8 cellular contexts compared by ENCODE assay signal in the genomic region with DNA sequence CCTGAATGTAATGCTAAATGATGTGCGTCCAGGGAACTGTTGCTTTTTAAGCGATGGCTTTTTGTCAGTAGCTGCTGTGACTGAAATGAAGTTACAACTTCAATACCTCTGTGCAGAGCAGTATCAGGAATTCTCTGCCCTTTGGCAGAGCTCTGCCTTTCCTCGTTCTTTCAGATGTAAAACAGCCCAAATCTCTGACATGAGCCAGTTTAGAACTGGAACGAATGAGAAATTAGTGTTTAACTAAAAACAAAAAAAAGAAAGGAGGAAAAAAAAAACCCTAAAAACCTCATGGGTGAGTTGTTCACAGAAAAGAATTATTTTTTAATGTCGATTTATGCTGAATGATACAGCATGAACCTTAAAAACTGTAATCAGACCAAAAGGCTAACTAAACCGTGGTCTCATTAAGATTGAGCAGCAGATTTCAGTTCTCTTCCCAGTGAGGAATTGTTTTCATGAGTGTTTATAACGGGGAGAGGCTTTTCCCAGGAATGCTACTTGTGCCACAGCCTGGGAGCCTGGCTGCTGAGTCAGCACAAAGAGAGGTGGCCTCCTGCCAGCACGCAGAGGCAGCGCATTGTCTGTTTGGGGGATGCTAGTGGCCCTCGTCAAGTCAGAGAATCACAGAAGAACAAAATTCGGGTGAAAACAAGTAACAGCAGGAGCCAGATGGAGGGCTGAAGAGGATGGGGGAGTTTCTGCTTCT.
DNase-seq lines count a peak whose midpoint lies in the region; ATAC-seq, FAIRE-seq and TF ChIP-seq lines count a peak whose summit lies in the region.

No MANE protein-coding gene starts in this region.

- H3K9me3 ChIP-seq in HUES64 (ENCODE audit: insufficient read depth, low read depth, low read length) = no peaks in the 10 kb centered on the region
- H3K9me3 ChIP-seq in kidney (ENCODE audit: control insufficient read depth in 1 of 2, low read length in 2 of 2) = no peaks in the 10 kb centered on the region
- no peaks in the 10 kb centered on the region for H3K9me3 ChIP-seq in subcutaneous abdominal adipose tissue (ENCODE audit: control insufficient read depth in 5 of 5, low read length in 5 of 5)

- TF ChIP-seq CTCF in kidney (IDR thresholded peaks at IDR 0.05; ENCODE audit: borderline replicate concordance, extremely low read depth, insufficient read depth) = no peak

- no peak for FAIRE-seq in kidney (lab: Jason Lieb, UNC)

- H3K36me3 ChIP-seq in HUES64 (ENCODE audit: insufficient read depth, low read length) = no peaks in the 10 kb centered on the region
- H3K36me3 ChIP-seq in kidney (ENCODE audit: control insufficient read depth in 1 of 2, insufficient read depth in 2 of 2, low read length in 2 of 2) = no peaks in the 10 kb centered on the region
- H3K36me3 ChIP-seq in subcutaneous abdominal adipose tissue (ENCODE audit: control insufficient read depth in 5 of 5, insufficient read depth in 5 of 5, low read length in 5 of 5) = peaks cover 0 to 2% (median 0%) of the 10 kb centered on the region in 5 donors

- H3K4me3 ChIP-seq in HUES64 (ENCODE audit: low read length) (peak overlapping the region; percentile 30), kidney (ENCODE audit: low read length in 2 of 2) (peak overlapping the region; percentile 11 to 15), subcutaneous abdominal adipose tissue (ENCODE audit: low read depth in 1 of 5, low read length in 5 of 5) (no peak overlapping the region)

- DNase-seq in caudate nucleus (lab: John Stamatoyannopoulos, UW) = peak in 21 of 61 donors; percentile 11 to 62 (median 25)
- peak; percentile 86 for DNase-seq in kidney
- DNase-seq in NCI-H146 treated with DMSO at 0.1 percent for 48 hours (lab: John Stamatoyannopoulos, UW; ENCODE audit: unreplicated experiment) = no peak
- DNase-seq in DMS114 treated with DMSO at 0.1 percent for 48 hours (lab: John Stamatoyannopoulos, UW; ENCODE audit: unreplicated experiment) = no peak
- DNase-seq in NCI-H1436 treated with DMSO at 0.1 percent for 48 hours (lab: John Stamatoyannopoulos, UW) = no peak

- intact Hi-C loops in kidney (cut with DNase I) = no loop called here

- peaks cover 63% of the 10 kb centered on the region for H3K4me1 ChIP-seq in HUES64 (ENCODE audit: insufficient read depth, low read length)
- H3K4me1 ChIP-seq in kidney (ENCODE audit: control insufficient read depth in 1 of 2, insufficient read depth in 1 of 2, low read depth in 1 of 2, low read length in 2 of 2) = peaks cover 5 to 12% of the 10 kb centered on the region in 2 donors
- peaks cover 0 to 24% (median 9%) of the 10 kb centered on the region in 5 donors for H3K4me1 ChIP-seq in subcutaneous abdominal adipose tissue (ENCODE audit: control insufficient read depth in 5 of 5, insufficient read depth in 5 of 5, low read length in 5 of 5)

- peak overlapping the region; percentile 97 for H3K27ac ChIP-seq in HUES64 (ENCODE audit: low read depth, low read length)
- peak overlapping the region; percentile 58 for H3K27ac ChIP-seq in caudate nucleus (ENCODE audit: low read depth, low read length)
- H3K27ac ChIP-seq in kidney (ENCODE audit: low read depth in 2 of 2, low read length in 2 of 2) = peak overlapping the region in 1 of 2 donors; percentile 1
- peak overlapping the region; percentile 66 for H3K27ac ChIP-seq in subcutaneous abdominal adipose tissue (ENCODE audit: low read depth, low read length)

- ATAC-seq in HG03175 (IDR thresholded peaks at IDR 0.05; ENCODE audit: unreplicated experiment) = no peak

- WGBS in HUES64 = 7% methylated on average over 10 of the region's 11 CpGs

- no peaks in the 10 kb centered on the region for H3K27me3 ChIP-seq in HUES64 (ENCODE audit: insufficient read depth, low read length)
- no peaks in the 10 kb centered on the region for H3K27me3 ChIP-seq in subcutaneous abdominal adipose tissue (ENCODE audit: control insufficient read depth in 5 of 5, insufficient read depth in 4 of 5, low read length in 5 of 5)

- H3K9ac ChIP-seq in HUES64 (ENCODE audit: low read depth, low read length) (peak overlapping the region; percentile 73), kidney (ENCODE audit: low read length in 2 of 2) (peak overlapping the region in 1 of 2 donors; percentile 31), subcutaneous abdominal adipose tissue (ENCODE audit: low read length in 5 of 5) (no peak overlapping the region)

Comparison
In these comparisons a context has a peak if more than half of its experiments do, and no peak if none do; other contexts are left out.
1. H3K4me3 ChIP-seq: peak in HUES64 (single experiment) and kidney (2 of 2); none in subcutaneous abdominal adipose tissue (0 of 5).